Comparison of ENCODE assay signal across 1 cellular context in the genomic region with DNA sequence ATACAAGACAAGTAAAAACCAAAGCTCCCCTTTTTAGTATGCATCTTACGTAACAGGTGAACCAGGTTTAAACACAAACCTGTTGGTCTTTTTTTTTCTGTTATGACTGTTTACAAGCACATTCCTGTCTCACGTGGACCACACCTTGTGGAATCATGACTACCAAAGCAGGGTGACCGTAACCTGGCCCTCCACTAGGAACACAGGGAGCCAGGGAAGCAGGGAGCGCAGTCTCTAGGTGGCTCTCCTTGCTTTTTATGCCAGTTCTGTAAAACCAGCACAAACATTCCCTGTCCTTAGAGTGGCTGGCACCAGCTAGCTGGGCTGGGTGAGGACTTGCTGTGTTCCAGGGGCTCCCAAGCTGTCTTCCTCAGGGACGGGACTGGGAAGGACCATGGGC.
TF ChIP-seq lines count a peak whose summit lies in the region.

No MANE protein-coding gene starts in this region.

TF ChIP-seq in K562, 482 proteins besides CTCF, POLR2A, EP300 and RAD21:
- TF ChIP-seq, protein P1, sequence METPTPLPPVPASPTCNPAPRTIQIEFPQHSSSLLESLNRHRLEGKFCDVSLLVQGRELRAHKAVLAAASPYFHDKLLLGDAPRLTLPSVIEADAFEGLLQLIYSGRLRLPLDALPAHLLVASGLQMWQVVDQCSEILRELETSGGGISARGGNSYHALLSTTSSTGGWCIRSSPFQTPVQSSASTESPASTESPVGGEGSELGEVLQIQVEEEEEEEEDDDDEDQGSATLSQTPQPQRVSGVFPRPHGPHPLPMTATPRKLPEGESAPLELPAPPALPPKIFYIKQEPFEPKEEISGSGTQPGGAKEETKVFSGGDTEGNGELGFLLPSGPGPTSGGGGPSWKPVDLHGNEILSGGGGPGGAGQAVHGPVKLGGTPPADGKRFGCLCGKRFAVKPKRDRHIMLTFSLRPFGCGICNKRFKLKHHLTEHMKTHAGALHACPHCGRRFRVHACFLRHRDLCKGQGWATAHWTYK (CRISPR knock-in tag; IDR thresholded peaks at IDR 0.05): no peak
- TF ChIP-seq POLR2AphosphoS5 (IDR thresholded peaks at IDR 0.05; ENCODE audit: control insufficient read depth, insufficient read depth, low read depth, low read length) (peak; percentile 17; the same call in 1 of the 2 replicates), POLR2AphosphoS2 (IDR thresholded peaks at IDR 0.05; ENCODE audit: low read length) (peak; percentile 74; the same call in 1 of the 2 replicates), RBM22 (IDR thresholded peaks at IDR 0.05; ENCODE audit: low read depth, low read length, poor library complexity, severe bottlenecking) (peak; percentile 42)
